ENCODE assay signal across 8 cellular contexts in genomic region chr12:27383429-27384260, GRCh38. TPM values are rescaled to one million over a fixed set of nuclear protein-coding genes. Genes with fewer than 3 reads are reported as not detected.
DNase-seq lines count a peak whose midpoint lies in the region; ATAC-seq and TF ChIP-seq lines count a peak whose summit lies in the region.

No MANE protein-coding gene starts in this region.

- no peak overlapping the region for H2BK15ac ChIP-seq in neuronal stem cell (ENCODE audit: low read length)

- no peak overlapping the region for H3K14ac ChIP-seq in neuronal stem cell (ENCODE audit: low read length)

- H3K4me1 ChIP-seq in neuronal stem cell (ENCODE audit: control insufficient read depth in 2 of 2, insufficient read depth in 1 of 2, low read depth in 1 of 2, low read length in 2 of 2) = no peaks in the 10 kb centered on the region
- no peaks in the 10 kb centered on the region for H3K4me1 ChIP-seq in stomach

- H2AFZ ChIP-seq in neuronal stem cell (ENCODE audit: low read length) = no peak overlapping the region

- DNase-seq in A172 (ENCODE audit: low spot score) (peak; percentile 77), HuH-7.5 (ENCODE audit: low spot score) (peak; percentile 42), OCI-M1 (lab: John Stamatoyannopoulos, UW) (peak; percentile 84), activated T-cell treated with anti-CD3 and anti-CD28 coated beads for 4 hours (peak; percentile 55), fibroblast of gingiva (ENCODE audit: low read depth) (peak; percentile 75), neuronal stem cell (ENCODE audit: low spot score) (peak; percentile 71), stomach (peak; percentile 85)

- no peak overlapping the region for H3K9ac ChIP-seq in neuronal stem cell (ENCODE audit: low read depth, low read length, poor library complexity)

- H3K27ac ChIP-seq in neuronal stem cell (replicated peaks; ENCODE audit: low read length) = no peak overlapping the region
- no peak overlapping the region for H3K27ac ChIP-seq in stomach

- H2BK5ac ChIP-seq in neuronal stem cell (ENCODE audit: low read length) = no peak overlapping the region

- ATAC-seq in GM18502 (IDR thresholded peaks at IDR 0.05; ENCODE audit: poor library complexity, unreplicated experiment) = peak; percentile 71

- intact Hi-C loops in stomach (cut with DNase I; ENCODE audit: low total_unique reads) = no loop called here

- H3K36me3 ChIP-seq in neuronal stem cell (replicated peaks in 1 of 2; ENCODE audit: control insufficient read depth in 2 of 2, insufficient read depth in 2 of 2, low read length in 2 of 2) (peaks cover 4 to 34% of the 10 kb centered on the region in 2 donors), stomach (peaks cover 0 to 28% (median 8%) of the 10 kb centered on the region in 4 donors)

- no peak overlapping the region for H3K4me2 ChIP-seq in neuronal stem cell (ENCODE audit: insufficient read depth, low read length, poor library complexity, severe bottlenecking)

- TF ChIP-seq POLR2A in stomach (IDR thresholded peaks at IDR 0.05) = no peak

- TF ChIP-seq CTCF in stomach (IDR thresholded peaks at IDR 0.05) = peak in 6 of 7 experiments; percentile 32 to 88 (median 83)

- no peak overlapping the region for H3K23ac ChIP-seq in neuronal stem cell (ENCODE audit: low read depth, low read length, poor library complexity)

- TF ChIP-seq EP300 in stomach (IDR thresholded peaks at IDR 0.05) = no peak

- H3K27me3 ChIP-seq in neuronal stem cell (ENCODE audit: control insufficient read depth in 3 of 3, insufficient read depth in 3 of 3, low read depth in 1 of 3, low read length in 3 of 3) (no peaks in the 10 kb centered on the region), stomach (no peaks in the 10 kb centered on the region)

- H3K9me3 ChIP-seq in neuronal stem cell (replicated peaks in 1 of 2; ENCODE audit: control insufficient read depth in 2 of 2, insufficient read depth in 1 of 2, low read depth in 1 of 2, low read length in 2 of 2) (no peaks in the 10 kb centered on the region), stomach (no peaks in the 10 kb centered on the region)

- WGBS in neuronal stem cell (ENCODE audit: extremely low coverage in 2 of 2, insufficient read length in 2 of 2, insufficient replicate concordance in 1 of 2), 2 donors = no CpG with 5 or more reads among the region's 12 CpGs
- 66 to 68% (median 67%) methylated on average over 12 of the region's 12 CpGs for WGBS in stomach, 5 donors

- H3K18ac ChIP-seq in neuronal stem cell (ENCODE audit: low read length) = no peak overlapping the region

- no peak overlapping the region for H2BK12ac ChIP-seq in neuronal stem cell (ENCODE audit: low read length)

- H3K4me3 ChIP-seq in neuronal stem cell (ENCODE audit: low read length in 2 of 2) = no peak overlapping the region
- H3K4me3 ChIP-seq in stomach = no peak overlapping the region

- H3K79me1 ChIP-seq in neuronal stem cell (ENCODE audit: low read depth, low read length) = no peaks in the 10 kb centered on the region

- no peak overlapping the region for H2BK120ac ChIP-seq in neuronal stem cell (ENCODE audit: low read depth, low read length)

- H2AK5ac ChIP-seq in neuronal stem cell (ENCODE audit: low read depth, low read length) = no peak overlapping the region

- no peak overlapping the region for H3K4ac ChIP-seq in neuronal stem cell (ENCODE audit: low read length)

- no peak overlapping the region for H4K91ac ChIP-seq in neuronal stem cell (ENCODE audit: low read depth, low read length, poor library complexity)

- no peak overlapping the region for H4K8ac ChIP-seq in neuronal stem cell (ENCODE audit: low read depth, low read length)

RNA-seq across cellular contexts. Expression of gene BMAL2, which starts 51.0 kb away (rescaled TPM):
- total RNA-seq in A172 (2014; rRNA removed; shearing (Covaris generic)) = 37.2 and 50.3 TPM in 2 replicates
- polyA plus RNA-seq in neuronal stem cell (2013, experiment 1 of 2) = 4.0 TPM
- polyA plus RNA-seq in neuronal stem cell (2013, experiment 2 of 2) = 4.3 TPM
- total RNA-seq in stomach = 10 to 100 TPM in 2 of 5 donors, 1 to 10 TPM in 3; 3.8 to 23.7 (median 8.9) TPM
- 10 to 100 TPM in 2 of 3 donors, 1 to 10 TPM in 1; 6.7 to 34.4 (median 12.3) TPM for polyA plus RNA-seq in stomach
